In genomic region chr12:94649349-94650142, GRCh38 we compare ENCODE assay signal across 8 cellular contexts. TPM values are rescaled to one million over a fixed set of nuclear protein-coding genes. Genes with fewer than 3 reads are reported as not detected.
DNase-seq lines count a peak whose midpoint lies in the region; ATAC-seq and TF ChIP-seq lines count a peak whose summit lies in the region.

No MANE protein-coding gene starts in this region.

- H3K27me3 Mint-ChIP-seq in activated T-cell treated with anti-CD3 and anti-CD28 coated beads, Interleukin-2, amount 50 U/mL, for 24 hours: peaks cover 65% of the 10 kb centered on the region
- H3K27me3 Mint-ChIP-seq in naive thymus-derived CD4-positive, alpha-beta T cell: peaks cover 49 to 81% (median 56%) of the 10 kb centered on the region in 5 donors

- CTCF ChIA-PET in naive thymus-derived CD4-positive, alpha-beta T cell (lab: Charles Lee): no interaction called here

- peak; percentile 65 for DNase-seq in GM10266 (ENCODE audit: extremely low spot score)
- DNase-seq in M059J (ENCODE audit: low read depth): peak; percentile 24
- DNase-seq in activated T-cell treated with anti-CD3 and anti-CD28 coated beads, Interleukin-2, amount 50 U/mL, for 24 hours: peak; percentile 64
- peak; percentile 44 for DNase-seq in fibroblast of peridontal ligament (ENCODE audit: extremely low read depth)
- peak in 7 of 9 donors; percentile 21 to 48 (median 31) for DNase-seq in naive thymus-derived CD4-positive, alpha-beta T cell
- DNase-seq in ureter (ENCODE audit: low spot score): peak; percentile 51
- DNase-seq in OCI-M1 (lab: John Stamatoyannopoulos, UW): no peak

- no peaks in the 10 kb centered on the region for H3K36me3 Mint-ChIP-seq in activated T-cell treated with anti-CD3 and anti-CD28 coated beads, Interleukin-2, amount 50 U/mL, for 24 hours (ENCODE audit: low read depth)
- peaks cover 0 to 7% (median 2%) of the 10 kb centered on the region in 5 donors for H3K36me3 Mint-ChIP-seq in naive thymus-derived CD4-positive, alpha-beta T cell

- H3K9me3 Mint-ChIP-seq in activated T-cell treated with anti-CD3 and anti-CD28 coated beads, Interleukin-2, amount 50 U/mL, for 24 hours: no peaks in the 10 kb centered on the region
- H3K9me3 Mint-ChIP-seq in naive thymus-derived CD4-positive, alpha-beta T cell: no peaks in the 10 kb centered on the region

- peak overlapping the region; percentile 73 for H3K4me3 Mint-ChIP-seq in activated T-cell treated with anti-CD3 and anti-CD28 coated beads, Interleukin-2, amount 50 U/mL, for 24 hours
- H3K4me3 Mint-ChIP-seq in naive thymus-derived CD4-positive, alpha-beta T cell: peak overlapping the region; percentile 65 to 85 (median 83)

- POLR2A ChIA-PET in naive thymus-derived CD4-positive, alpha-beta T cell (lab: Charles Lee): no interaction called here

- peaks cover 3 to 10% of the 10 kb centered on the region in 2 donors for H3K27me3 ChIP-seq in naive thymus-derived CD4-positive, alpha-beta T cell (ENCODE audit: control insufficient read depth in 2 of 2, insufficient read depth in 2 of 2, low read length in 2 of 2)

- peak overlapping the region; percentile 37 for H3K4me3 ChIP-seq in naive thymus-derived CD4-positive, alpha-beta T cell (ENCODE audit: low read length)

- H3K4me1 ChIP-seq in naive thymus-derived CD4-positive, alpha-beta T cell (ENCODE audit: control insufficient read depth in 2 of 2, insufficient read depth in 2 of 2, low read length in 2 of 2): no peaks in the 10 kb centered on the region

- no peaks in the 10 kb centered on the region for H3K9me3 ChIP-seq in naive thymus-derived CD4-positive, alpha-beta T cell (ENCODE audit: control insufficient read depth in 2 of 3, low read length in 3 of 3)

- H3K27ac Mint-ChIP-seq in activated T-cell treated with anti-CD3 and anti-CD28 coated beads, Interleukin-2, amount 50 U/mL, for 24 hours: no peak overlapping the region
- no peak overlapping the region for H3K27ac Mint-ChIP-seq in naive thymus-derived CD4-positive, alpha-beta T cell

- peak; percentile 55 for ATAC-seq in GM21786 (IDR thresholded peaks at IDR 0.05; ENCODE audit: unreplicated experiment)
- ATAC-seq in naive thymus-derived CD4-positive, alpha-beta T cell: peak; percentile 80

- H3K4me1 Mint-ChIP-seq in activated T-cell treated with anti-CD3 and anti-CD28 coated beads, Interleukin-2, amount 50 U/mL, for 24 hours (ENCODE audit: low read depth): peaks cover 20% of the 10 kb centered on the region
- H3K4me1 Mint-ChIP-seq in naive thymus-derived CD4-positive, alpha-beta T cell: peaks cover 9 to 19% (median 16%) of the 10 kb centered on the region in 7 donors

- H3K27ac ChIP-seq in naive thymus-derived CD4-positive, alpha-beta T cell (ENCODE audit: low read depth, low read length): no peak overlapping the region

- no peaks in the 10 kb centered on the region for H3K36me3 ChIP-seq in naive thymus-derived CD4-positive, alpha-beta T cell (ENCODE audit: control insufficient read depth in 2 of 3, insufficient read depth in 3 of 3, low read length in 3 of 3)

- peak; percentile 51 for TF ChIP-seq CTCF in GM10266 (IDR thresholded peaks at IDR 0.05; ENCODE audit: control insufficient read depth, insufficient read depth, low read depth, missing control alignments)

- intact Hi-C loops in naive thymus-derived CD4-positive, alpha-beta T cell (cut with micrococcal nuclease): loop anchor here (5.0 to 10.0 kb wide), 3 partner anchors 32 to 517 kb away; partner anchors contain the start of gene PLXNC1 (in 1 of the 2)

RNA-seq across cellular contexts. Expression of gene TMCC3, which starts 0.8 kb away (rescaled TPM):
- 0.12 and 0.54 TPM in 2 replicates for total RNA-seq in M059J (2014; rRNA removed; shearing (Covaris generic))
- total RNA-seq in naive thymus-derived CD4-positive, alpha-beta T cell: 1 to 10 TPM in 2 of 5 experiments, under 1 TPM in 3; 0.08 to 9.7 (median 0.10) TPM
- not detected for polyA plus RNA-seq in naive thymus-derived CD4-positive, alpha-beta T cell
- total RNA-seq in ureter: 10.1 TPM
